In the genomic region with DNA sequence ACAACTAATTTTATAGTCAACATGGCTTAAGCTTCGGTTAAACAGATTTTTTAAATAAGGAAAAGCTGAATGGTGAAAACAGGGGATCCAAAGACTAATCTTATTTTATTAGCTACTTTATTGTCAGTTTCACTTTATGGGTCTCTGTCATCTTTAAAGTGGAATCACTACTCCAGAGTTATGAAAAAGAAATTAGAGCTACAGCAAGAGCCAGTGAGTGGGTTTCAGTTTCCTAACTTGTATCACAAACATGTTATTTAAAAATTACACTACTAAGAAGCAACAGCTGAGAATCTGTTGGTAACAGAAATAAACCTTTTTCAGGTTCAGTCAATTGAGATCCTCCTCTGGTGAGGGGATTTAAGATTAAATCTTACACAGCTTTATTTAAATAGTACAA, we compare ENCODE assay signal across 1 cellular context.
TF ChIP-seq lines count a peak whose summit lies in the region.

No MANE protein-coding gene starts in this region.

TF ChIP-seq in HepG2, 621 proteins besides CTCF, POLR2A, EP300 and RAD21 (continued from another document):
- TF ChIP-seq, protein P1, sequence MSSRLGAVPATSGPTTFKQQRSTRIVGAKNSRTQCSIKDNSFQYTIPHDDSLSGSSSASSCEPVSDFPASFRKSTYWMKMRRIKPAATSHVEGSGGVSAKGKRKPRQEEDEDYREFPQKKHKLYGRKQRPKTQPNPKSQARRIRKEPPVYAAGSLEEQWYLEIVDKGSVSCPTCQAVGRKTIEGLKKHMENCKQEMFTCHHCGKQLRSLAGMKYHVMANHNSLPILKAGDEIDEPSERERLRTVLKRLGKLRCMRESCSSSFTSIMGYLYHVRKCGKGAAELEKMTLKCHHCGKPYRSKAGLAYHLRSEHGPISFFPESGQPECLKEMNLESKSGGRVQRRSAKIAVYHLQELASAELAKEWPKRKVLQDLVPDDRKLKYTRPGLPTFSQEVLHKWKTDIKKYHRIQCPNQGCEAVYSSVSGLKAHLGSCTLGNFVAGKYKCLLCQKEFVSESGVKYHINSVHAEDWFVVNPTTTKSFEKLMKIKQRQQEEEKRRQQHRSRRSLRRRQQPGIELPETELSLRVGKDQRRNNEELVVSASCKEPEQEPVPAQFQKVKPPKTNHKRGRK (CRISPR knock-in tag; IDR thresholded peaks at IDR 0.05): no peak
- TF ChIP-seq SOX6 (IDR thresholded peaks at IDR 0.05) (no peak), SOX6 (CRISPR knock-in tag; IDR thresholded peaks at IDR 0.05) (no peak), ZFAT (CRISPR knock-in tag; conservative IDR thresholded peaks at IDR 0.05) (no peak)
- TF ChIP-seq, protein P2, sequence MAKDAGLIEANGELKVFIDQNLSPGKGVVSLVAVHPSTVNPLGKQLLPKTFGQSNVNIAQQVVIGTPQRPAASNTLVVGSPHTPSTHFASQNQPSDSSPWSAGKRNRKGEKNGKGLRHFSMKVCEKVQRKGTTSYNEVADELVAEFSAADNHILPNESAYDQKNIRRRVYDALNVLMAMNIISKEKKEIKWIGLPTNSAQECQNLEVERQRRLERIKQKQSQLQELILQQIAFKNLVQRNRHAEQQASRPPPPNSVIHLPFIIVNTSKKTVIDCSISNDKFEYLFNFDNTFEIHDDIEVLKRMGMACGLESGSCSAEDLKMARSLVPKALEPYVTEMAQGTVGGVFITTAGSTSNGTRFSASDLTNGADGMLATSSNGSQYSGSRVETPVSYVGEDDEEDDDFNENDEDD (CRISPR knock-in tag; IDR thresholded peaks at IDR 0.05; ENCODE audit: borderline replicate concordance): no peak
